26 cellular contexts compared by ENCODE assay signal in genomic region chr5:150219142-150219541, GRCh38. TPM values are rescaled to one million over a fixed set of nuclear protein-coding genes. Genes with fewer than 3 reads are reported as not detected.
DNase-seq lines count a peak whose midpoint lies in the region; ATAC-seq and TF ChIP-seq lines count a peak whose summit lies in the region.
"Had no signal": no experiment of that assay in that cellular context is flagged by ENCODE, and none has a peak within 500 bp of the region (broad histone marks: within the 10 kb centered on the region; RNA-seq: fewer than 3 reads in every experiment).

No MANE protein-coding gene starts in this region.

- H3K4ac ChIP-seq in mesendoderm (ENCODE audit: low read depth, low read length): no peak overlapping the region

- H2AFZ ChIP-seq in GM23248 (no peak overlapping the region), MM.1S (ENCODE audit: low read length) (no peak overlapping the region)

- H3K9me2 ChIP-seq in GM23248 (ENCODE audit: insufficient read depth) (no peaks in the 10 kb centered on the region), MM.1S (replicated peaks; ENCODE audit: insufficient read depth, low read length) (no peaks in the 10 kb centered on the region)

- peaks cover 35% of the 10 kb centered on the region for H3K27me3 Mint-ChIP-seq in Calu3 (ENCODE audit: unreplicated experiment)

- H2BK120ac ChIP-seq in mesendoderm (ENCODE audit: low read depth, low read length): no peak overlapping the region

- CTCF ChIA-PET in Calu3 (lab: Charles Lee): interaction anchor here (0.6 to 2.1 kb wide), 2 partner anchors 50 to 57 kb away, joined by 4 to 7 read pairs; no protein-coding TSS in a partner anchor

- H4K20me1 ChIP-seq in GM23248 (ENCODE audit: insufficient read depth): no peaks in the 10 kb centered on the region
- H4K20me1 ChIP-seq in MM.1S (ENCODE audit: insufficient read depth, low read length): no peaks in the 10 kb centered on the region

- H3K27ac ChIP-seq in GM23248 (no peak overlapping the region), mesendoderm (ENCODE audit: low read depth, low read length) (no peak overlapping the region), MM.1S (ENCODE audit: low read length) (no peak overlapping the region)
- H3K27ac ChIP-seq: heart left ventricle, neutrophil, Peyer's patch, right lobe of liver, SJCRH30 had no signal

- H3K4me1 Mint-ChIP-seq in Calu3 (ENCODE audit: low read depth, unreplicated experiment): peaks cover 7% of the 10 kb centered on the region
- H3K4me1 Mint-ChIP-seq: activated naive CD4-positive, alpha-beta T cell treated with anti-CD3 and anti-CD28 coated beads, Interleukin-2, amount 10 ng/mL, durations not matched to agents 7 days and 5 days had no signal

- no peak for ATAC-seq in GM21723 (IDR thresholded peaks at IDR 0.05; ENCODE audit: unreplicated experiment)
- ATAC-seq: heart left ventricle; right lobe of liver; stimulated activated effector memory CD8-positive, alpha-beta T cell treated with anti-CD3 and anti-CD28 coated beads, Interleukin-12 subunit alpha, Interleukin-12 subunit beta, amount 100 ng/mL, for 72 hours had no signal

- H3K4me3 ChIP-seq in GM23248 (no peak overlapping the region), choroid plexus epithelial cell (ENCODE audit: low read depth, low read length) (no peak overlapping the region), mesendoderm (ENCODE audit: low read length) (no peak overlapping the region), MM.1S (ENCODE audit: low read length) (no peak overlapping the region)
- H3K4me3 ChIP-seq: heart left ventricle, Peyer's patch, right lobe of liver, SJCRH30 had no signal

- TF ChIP-seq CTCF in choroid plexus epithelial cell (conservative IDR thresholded peaks at IDR 0.05; ENCODE audit: low read depth, low read length): no peak
- no peak for TF ChIP-seq CTCF in Calu3 (IDR thresholded peaks at IDR 0.05; ENCODE audit: unreplicated experiment)
- no peak for TF ChIP-seq CTCF in MM.1S (IDR thresholded peaks at IDR 0.05; ENCODE audit: low read length)

- H3F3A ChIP-seq in GM23248 (ENCODE audit: insufficient read depth) (peaks cover 6% of the 10 kb centered on the region; the same call in 1 of the 2 replicates), MM.1S (ENCODE audit: insufficient read depth, low read length) (no peaks in the 10 kb centered on the region)

- peaks cover 6% of the 10 kb centered on the region for H3K4me1 ChIP-seq in GM23248 (ENCODE audit: insufficient read depth)
- H3K4me1 ChIP-seq in mesendoderm (ENCODE audit: control insufficient read depth, low read depth, low read length): no peaks in the 10 kb centered on the region
- no peaks in the 10 kb centered on the region for H3K4me1 ChIP-seq in MM.1S (ENCODE audit: low read length)
- H3K4me1 ChIP-seq: right lobe of liver, SJCRH30 had no signal

- H3K36me3 ChIP-seq in GM23248 (ENCODE audit: low read depth) (no peaks in the 10 kb centered on the region), mesendoderm (ENCODE audit: control insufficient read depth, insufficient read depth, low read length) (no peaks in the 10 kb centered on the region), MM.1S (replicated peaks; ENCODE audit: insufficient read depth, low read length) (no peaks in the 10 kb centered on the region)
- H3K36me3 ChIP-seq: heart left ventricle, neutrophil, Peyer's patch, right lobe of liver, SJCRH30 had no signal

- H2BK5ac ChIP-seq in mesendoderm (ENCODE audit: low read length): no peak overlapping the region

- no peak overlapping the region for H3K23ac ChIP-seq in mesendoderm (ENCODE audit: low read length)

- H3K27ac Mint-ChIP-seq in Calu3 (ENCODE audit: unreplicated experiment): no peak overlapping the region
- H3K27ac Mint-ChIP-seq: activated naive CD4-positive, alpha-beta T cell treated with anti-CD3 and anti-CD28 coated beads, Interleukin-2, amount 10 ng/mL, durations not matched to agents 7 days and 5 days; CD14-positive monocyte; memory B cell; stimulated activated effector memory CD8-positive, alpha-beta T cell treated with anti-CD3 and anti-CD28 coated beads, Interleukin-12 subunit alpha, Interleukin-12 subunit beta, amount 100 ng/mL, for 72 hours had no signal

- intact Hi-C loops in Calu3 (cut with micrococcal nuclease; ENCODE audit: unreplicated experiment): loop anchor here (5.0 to 10.0 kb wide), 2 partner anchors 384 to 582 kb away; no protein-coding TSS in a partner anchor

- H3K18ac ChIP-seq in mesendoderm (ENCODE audit: low read length): no peak overlapping the region

- no peak overlapping the region for H4K8ac ChIP-seq in mesendoderm (ENCODE audit: low read depth, low read length)

- H3K27me3 ChIP-seq in GM23248 (replicated peaks; ENCODE audit: insufficient read depth): no peaks in the 10 kb centered on the region
- no peaks in the 10 kb centered on the region for H3K27me3 ChIP-seq in mesendoderm (ENCODE audit: insufficient read depth, low read length, poor library complexity)
- no peaks in the 10 kb centered on the region for H3K27me3 ChIP-seq in MM.1S (replicated peaks; ENCODE audit: insufficient read depth, low read length)
- H3K27me3 ChIP-seq: heart left ventricle, neutrophil, Peyer's patch, right lobe of liver had no signal

- H3K9ac ChIP-seq in GM23248 (no peak overlapping the region), mesendoderm (ENCODE audit: low read length) (no peak overlapping the region), MM.1S (ENCODE audit: low read length) (no peak overlapping the region)

- no TSS peak for BruUV-seq in Calu3 (replicated peaks; lab: Mats Ljungman, UMichigan)

- no peaks in the 10 kb centered on the region for H3K9me3 Mint-ChIP-seq in Calu3 (ENCODE audit: low read depth, unreplicated experiment)
- H3K9me3 Mint-ChIP-seq: activated naive CD4-positive, alpha-beta T cell treated with anti-CD3 and anti-CD28 coated beads, Interleukin-2, amount 10 ng/mL, durations not matched to agents 7 days and 5 days; memory B cell; stimulated activated effector memory CD8-positive, alpha-beta T cell treated with anti-CD3 and anti-CD28 coated beads, Interleukin-12 subunit alpha, Interleukin-12 subunit beta, amount 100 ng/mL, for 72 hours had no signal

- no peak overlapping the region for H3K56ac ChIP-seq in mesendoderm (ENCODE audit: low read length)

- in situ Hi-C loops in GM23248 (cut with MboI): loop anchor here (25.0 kb wide), 1 partner anchor 382 kb away; no protein-coding TSS in a partner anchor

- H3K4me2 ChIP-seq in GM23248 (ENCODE audit: unreplicated experiment): no peak overlapping the region
- H3K4me2 ChIP-seq in mesendoderm (ENCODE audit: low read length): no peak overlapping the region
- no peak overlapping the region for H3K4me2 ChIP-seq in MM.1S (ENCODE audit: low read depth, low read length)

- no peak overlapping the region for H2AK5ac ChIP-seq in mesendoderm (ENCODE audit: low read length)

- H4K5ac ChIP-seq in mesendoderm (ENCODE audit: low read length): no peak overlapping the region

- H3K36me3 Mint-ChIP-seq in Calu3 (ENCODE audit: insufficient read depth, unreplicated experiment): no peaks in the 10 kb centered on the region
- H3K36me3 Mint-ChIP-seq: activated naive CD4-positive, alpha-beta T cell treated with anti-CD3 and anti-CD28 coated beads, Interleukin-2, amount 10 ng/mL, durations not matched to agents 7 days and 5 days; CD14-positive monocyte; memory B cell; stimulated activated effector memory CD8-positive, alpha-beta T cell treated with anti-CD3 and anti-CD28 coated beads, Interleukin-12 subunit alpha, Interleukin-12 subunit beta, amount 100 ng/mL, for 72 hours had no signal

- no peak overlapping the region for H2BK15ac ChIP-seq in mesendoderm (replicated peaks; ENCODE audit: low read depth)

- H3K9me3 ChIP-seq in GM23248 (ENCODE audit: low read depth) (no peaks in the 10 kb centered on the region), MM.1S (replicated peaks; ENCODE audit: insufficient read depth, low read length) (no peaks in the 10 kb centered on the region)
- H3K9me3 ChIP-seq: heart left ventricle, neutrophil, Peyer's patch, right lobe of liver, SJCRH30 had no signal

- DNase-seq in GM23248 (peak; percentile 35), NCI-H82 treated with DMSO at 0.1 percent for 48 hours (lab: John Stamatoyannopoulos, UW; ENCODE audit: unreplicated experiment) (peak; percentile 2), choroid plexus epithelial cell (ENCODE audit: low read depth) (peak; percentile 39), mesendoderm (peak; percentile 33), Calu3 (no peak), MM.1S (no peak)
- DNase-seq: activated CD4-positive, alpha-beta T cell treated with anti-CD3 and anti-CD28 coated beads, Interleukin-2, amount 50 U/mL, for 4 hours; activated naive CD4-positive, alpha-beta T cell treated with anti-CD3 and anti-CD28 coated beads, Interleukin-2, amount 10 ng/mL, durations not matched to agents 7 days and 5 days; heart left ventricle; NCI-H2081; NCI-H510A treated with DMSO at 0.1 percent for 48 hours; Peyer's patch; right lobe of liver; stimulated activated CD4-positive, alpha-beta T cell treated with anti-CD3 and anti-CD28 coated beads, Interleukin-4, amount 100 ng/mL, for 24 hours; trophoblast cell had no signal

- no peak overlapping the region for H3K4me3 Mint-ChIP-seq in Calu3 (ENCODE audit: low read depth, unreplicated experiment)
- H3K4me3 Mint-ChIP-seq: activated naive CD4-positive, alpha-beta T cell treated with anti-CD3 and anti-CD28 coated beads, Interleukin-2, amount 10 ng/mL, durations not matched to agents 7 days and 5 days; CD14-positive monocyte; memory B cell; stimulated activated effector memory CD8-positive, alpha-beta T cell treated with anti-CD3 and anti-CD28 coated beads, Interleukin-12 subunit alpha, Interleukin-12 subunit beta, amount 100 ng/mL, for 72 hours had no signal

- H3K79me1 ChIP-seq in mesendoderm (ENCODE audit: low read length): no peaks in the 10 kb centered on the region

- H3K79me2 ChIP-seq in GM23248 (ENCODE audit: insufficient read depth) (no peaks in the 10 kb centered on the region), mesendoderm (ENCODE audit: control insufficient read depth, insufficient read depth, low read length) (no peaks in the 10 kb centered on the region), MM.1S (ENCODE audit: low read length) (no peaks in the 10 kb centered on the region)

RNA-seq across cellular contexts. Expression of gene SLC6A7, which starts 29.3 kb away (rescaled TPM):
- total RNA-seq in GM23248 (2014; rRNA removed; shearing (Covaris generic)): not detected in 2 replicates
- polyA plus RNA-seq in GM23248 (2016; fragmentation: Nextera tagmentation; extraction: Ambion mirVana): not detected in 2 replicates
- 0.01 TPM for polyA plus RNA-seq in mesendoderm (2013, experiment 1 of 2)
- polyA plus RNA-seq in mesendoderm (2013, experiment 2 of 2): 0.04 TPM
- not detected in 2 replicates for total RNA-seq in Calu3 (2022)
- total RNA-seq: chondrocyte; epithelial cell of proximal tubule; heart left ventricle; right lobe of liver; SJCRH30; T-helper 1 cell treated with Interleukin-12 subunit alpha and Interleukin-12 subunit beta and Interleukin-4 antibody, amounts not matched to agents 30 ng/mL and 1 ng/mL, for 36 hours had no signal
- polyA plus RNA-seq: AG04450, CD14-positive monocyte, heart left ventricle had no signal

RNA-seq across cellular contexts. Expression of gene CDX1, which starts 52.6 kb away (rescaled TPM):
- not detected in 2 replicates for total RNA-seq in GM23248 (2014; rRNA removed; shearing (Covaris generic))
- polyA plus RNA-seq in GM23248 (2016; fragmentation: Nextera tagmentation; extraction: Ambion mirVana): 0.19 TPM in 1 of 2 replicates, not detected in the other
- polyA plus RNA-seq in mesendoderm (2013, experiment 1 of 2): 4.8 TPM
- polyA plus RNA-seq in mesendoderm (2013, experiment 2 of 2): 4.8 TPM
- not detected in 2 replicates for total RNA-seq in Calu3 (2022)
- total RNA-seq: epithelial cell of proximal tubule; right lobe of liver; SJCRH30; subcutaneous adipose tissue; T-helper 1 cell treated with Interleukin-12 subunit alpha and Interleukin-12 subunit beta and Interleukin-4 antibody, amounts not matched to agents 30 ng/mL and 1 ng/mL, for 36 hours had no signal
- polyA plus RNA-seq: CD14-positive monocyte had no signal

Comparison
In these comparisons a context has a peak if more than half of its experiments do, and no peak if none do; other contexts are left out.
1. DNase-seq: peak in GM23248 (single experiment), NCI-H82 treated with DMSO at 0.1 percent for 48 hours (single experiment), choroid plexus epithelial cell (single experiment) and mesendoderm (single experiment); none in Calu3 (single experiment) and MM.1S (single experiment).